In genomic region chr1:2172012-2172411, GRCh38 we compare ENCODE assay signal across 7 cellular contexts.
"Had no signal": no experiment of that assay in that cellular context is flagged by ENCODE, and none has a peak within 500 bp of the region (broad histone marks: within the 10 kb centered on the region; RNA-seq: fewer than 3 reads in every experiment).

No MANE protein-coding gene starts in this region.

- H3K4me2 ChIP-seq: KMS-11 had no signal

- H3K27ac ChIP-seq: HL-60, KMS-11 had no signal

- H3K4me3 ChIP-seq: K562 had no signal

- FAIRE-seq: HepG2, K562 had no signal

- H3K9ac ChIP-seq: KMS-11 had no signal

- DNase-seq: IMR-90, KBM-7, KG1 had no signal
